ENCODE assay signal across 1 cellular context in the genomic region with DNA sequence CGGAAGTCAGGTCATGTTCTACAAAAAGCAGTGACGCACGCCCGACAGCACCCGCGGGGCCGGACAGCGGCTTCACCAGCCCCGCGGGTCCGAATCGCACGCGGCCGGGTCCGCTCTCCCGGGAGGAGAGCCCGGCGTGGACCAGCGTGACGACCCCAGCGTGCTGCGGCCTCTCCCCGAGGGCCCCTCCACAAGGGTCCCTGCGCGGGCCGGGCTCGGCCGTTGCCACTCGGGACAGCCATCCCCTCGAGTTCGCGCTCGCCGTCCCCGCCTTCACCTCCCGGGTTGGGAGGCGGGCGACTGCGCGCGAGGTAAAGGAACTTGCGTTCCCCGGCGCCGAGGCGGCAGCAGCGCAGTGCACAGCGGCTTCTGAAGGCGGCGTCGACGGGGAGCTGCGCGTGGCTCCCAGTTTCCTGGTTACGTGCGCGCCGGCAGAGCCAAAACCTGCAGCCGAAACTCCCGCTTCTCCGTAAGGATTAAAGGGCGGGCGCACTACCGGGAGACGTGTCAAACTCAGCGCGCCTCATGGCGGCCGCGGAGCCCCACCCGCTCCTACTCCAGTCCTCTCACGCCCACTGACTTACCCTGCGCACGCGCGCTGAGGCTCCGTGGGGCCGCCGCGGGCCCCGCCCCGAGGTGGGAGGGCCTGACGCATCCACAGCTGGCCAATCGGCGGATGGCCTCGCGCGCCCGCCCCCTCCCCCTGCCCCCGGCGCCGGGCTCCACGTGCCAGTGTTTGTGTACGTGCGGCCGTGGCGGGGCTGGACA.
TF ChIP-seq lines count a peak whose summit lies in the region.

No MANE protein-coding gene starts in this region.

TF ChIP-seq in HepG2, 621 proteins besides CTCF, POLR2A, EP300 and RAD21 (continued from another document and continues in another):
- TF ChIP-seq, protein P1, sequence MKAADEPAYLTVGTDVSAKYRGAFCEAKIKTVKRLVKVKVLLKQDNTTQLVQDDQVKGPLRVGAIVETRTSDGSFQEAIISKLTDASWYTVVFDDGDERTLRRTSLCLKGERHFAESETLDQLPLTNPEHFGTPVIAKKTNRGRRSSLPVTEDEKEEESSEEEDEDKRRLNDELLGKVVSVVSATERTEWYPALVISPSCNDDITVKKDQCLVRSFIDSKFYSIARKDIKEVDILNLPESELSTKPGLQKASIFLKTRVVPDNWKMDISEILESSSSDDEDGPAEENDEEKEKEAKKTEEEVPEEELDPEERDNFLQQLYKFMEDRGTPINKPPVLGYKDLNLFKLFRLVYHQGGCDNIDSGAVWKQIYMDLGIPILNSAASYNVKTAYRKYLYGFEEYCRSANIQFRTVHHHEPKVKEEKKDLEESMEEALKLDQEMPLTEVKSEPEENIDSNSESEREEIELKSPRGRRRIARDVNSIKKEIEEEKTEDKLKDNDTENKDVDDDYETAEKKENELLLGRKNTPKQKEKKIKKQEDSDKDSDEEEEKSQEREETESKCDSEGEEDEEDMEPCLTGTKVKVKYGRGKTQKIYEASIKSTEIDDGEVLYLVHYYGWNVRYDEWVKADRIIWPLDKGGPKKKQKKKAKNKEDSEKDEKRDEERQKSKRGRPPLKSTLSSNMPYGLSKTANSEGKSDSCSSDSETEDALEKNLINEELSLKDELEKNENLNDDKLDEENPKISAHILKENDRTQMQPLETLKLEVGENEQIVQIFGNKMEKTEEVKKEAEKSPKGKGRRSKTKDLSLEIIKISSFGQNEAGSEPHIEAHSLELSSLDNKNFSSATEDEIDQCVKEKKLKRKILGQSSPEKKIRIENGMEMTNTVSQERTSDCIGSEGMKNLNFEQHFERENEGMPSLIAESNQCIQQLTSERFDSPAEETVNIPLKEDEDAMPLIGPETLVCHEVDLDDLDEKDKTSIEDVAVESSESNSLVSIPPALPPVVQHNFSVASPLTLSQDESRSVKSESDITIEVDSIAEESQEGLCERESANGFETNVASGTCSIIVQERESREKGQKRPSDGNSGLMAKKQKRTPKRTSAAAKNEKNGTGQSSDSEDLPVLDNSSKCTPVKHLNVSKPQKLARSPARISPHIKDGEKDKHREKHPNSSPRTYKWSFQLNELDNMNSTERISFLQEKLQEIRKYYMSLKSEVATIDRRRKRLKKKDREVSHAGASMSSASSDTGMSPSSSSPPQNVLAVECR (CRISPR knock-in tag; IDR thresholded peaks at IDR 0.05; ENCODE audit: borderline replicate concordance) = peak; percentile 99; the same call in 1 of the 2 replicates
- peak; percentile 83 for TF ChIP-seq RBM39 (IDR thresholded peaks at IDR 0.05; ENCODE audit: low read depth, low read length, poor library complexity, severe bottlenecking)
- TF ChIP-seq ZNF562 (CRISPR knock-in tag; IDR thresholded peaks at IDR 0.05; ENCODE audit: borderline replicate concordance) = 0 out of 2 replicates have a peak, but pooled peaks have one; percentile 55
- TF ChIP-seq SMARCE1 (IDR thresholded peaks at IDR 0.05; ENCODE audit: borderline replicate concordance) = no peak
- TF ChIP-seq MED8 (CRISPR knock-in tag; IDR thresholded peaks at IDR 0.05; ENCODE audit: insufficient replicate concordance) = no peak
- TF ChIP-seq, protein P2, sequence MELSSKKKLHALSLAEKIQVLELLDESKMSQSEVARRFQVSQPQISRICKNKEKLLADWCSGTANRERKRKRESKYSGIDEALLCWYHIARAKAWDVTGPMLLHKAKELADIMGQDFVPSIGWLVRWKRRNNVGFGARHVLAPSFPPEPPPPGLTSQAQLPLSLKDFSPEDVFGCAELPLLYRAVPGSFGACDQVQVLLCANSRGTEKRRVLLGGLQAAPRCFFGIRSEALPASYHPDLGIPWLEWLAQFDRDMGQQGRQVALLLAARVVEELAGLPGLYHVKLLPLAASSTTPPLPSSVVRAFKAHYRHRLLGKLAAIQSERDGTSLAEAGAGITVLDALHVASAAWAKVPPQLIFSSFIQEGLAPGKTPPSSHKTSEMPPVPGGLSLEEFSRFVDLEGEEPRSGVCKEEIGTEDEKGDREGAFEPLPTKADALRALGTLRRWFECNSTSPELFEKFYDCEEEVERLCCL (CRISPR knock-in tag; IDR thresholded peaks at IDR 0.05; ENCODE audit: borderline replicate concordance) = peak; percentile 64; the same call in 1 of the 2 replicates
- TF ChIP-seq ZNF468 (CRISPR knock-in tag; IDR thresholded peaks at IDR 0.05) = peak; percentile 100
- peak; percentile 7; the same call in 1 of the 2 replicates for TF ChIP-seq POLR2AphosphoS5 (IDR thresholded peaks at IDR 0.05; ENCODE audit: low read depth, low read length)
- TF ChIP-seq JUN (CRISPR knock-in tag; IDR thresholded peaks at IDR 0.05) = no peak
- peak; percentile 82; the same call in 1 of the 2 replicates for TF ChIP-seq ZNF124 (CRISPR knock-in tag; IDR thresholded peaks at IDR 0.05)
- TF ChIP-seq WIZ (CRISPR knock-in tag; IDR thresholded peaks at IDR 0.05) = peak; percentile 86; the same call in 1 of the 2 replicates
- peak; percentile 82 for TF ChIP-seq KMT2A (CRISPR knock-in tag; IDR thresholded peaks at IDR 0.05)
- peak; percentile 70; the same call in 1 of the 2 replicates for TF ChIP-seq ZSCAN20 (CRISPR knock-in tag; IDR thresholded peaks at IDR 0.05; ENCODE audit: borderline replicate concordance)
- TF ChIP-seq ZNF644 (CRISPR knock-in tag; IDR thresholded peaks at IDR 0.05; ENCODE audit: low read depth) = no peak
- TF ChIP-seq, protein P3, sequence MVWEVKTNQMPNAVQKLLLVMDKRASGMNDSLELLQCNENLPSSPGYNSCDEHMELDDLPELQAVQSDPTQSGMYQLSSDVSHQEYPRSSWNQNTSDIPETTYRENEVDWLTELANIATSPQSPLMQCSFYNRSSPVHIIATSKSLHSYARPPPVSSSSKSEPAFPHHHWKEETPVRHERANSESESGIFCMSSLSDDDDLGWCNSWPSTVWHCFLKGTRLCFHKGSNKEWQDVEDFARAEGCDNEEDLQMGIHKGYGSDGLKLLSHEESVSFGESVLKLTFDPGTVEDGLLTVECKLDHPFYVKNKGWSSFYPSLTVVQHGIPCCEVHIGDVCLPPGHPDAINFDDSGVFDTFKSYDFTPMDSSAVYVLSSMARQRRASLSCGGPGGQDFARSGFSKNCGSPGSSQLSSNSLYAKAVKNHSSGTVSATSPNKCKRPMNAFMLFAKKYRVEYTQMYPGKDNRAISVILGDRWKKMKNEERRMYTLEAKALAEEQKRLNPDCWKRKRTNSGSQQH (CRISPR knock-in tag; IDR thresholded peaks at IDR 0.05; ENCODE audit: low read depth) = no peak; the same call in 1 of the 2 replicates
- peak; percentile 32; the same call in 1 of the 2 replicates for TF ChIP-seq BCL6 (CRISPR knock-in tag; IDR thresholded peaks at IDR 0.05)
- peak; percentile 98 for TF ChIP-seq YY1 (IDR thresholded peaks at IDR 0.05; ENCODE audit: insufficient read depth, insufficient replicate concordance, low read depth, low read length)
- TF ChIP-seq, protein P4, sequence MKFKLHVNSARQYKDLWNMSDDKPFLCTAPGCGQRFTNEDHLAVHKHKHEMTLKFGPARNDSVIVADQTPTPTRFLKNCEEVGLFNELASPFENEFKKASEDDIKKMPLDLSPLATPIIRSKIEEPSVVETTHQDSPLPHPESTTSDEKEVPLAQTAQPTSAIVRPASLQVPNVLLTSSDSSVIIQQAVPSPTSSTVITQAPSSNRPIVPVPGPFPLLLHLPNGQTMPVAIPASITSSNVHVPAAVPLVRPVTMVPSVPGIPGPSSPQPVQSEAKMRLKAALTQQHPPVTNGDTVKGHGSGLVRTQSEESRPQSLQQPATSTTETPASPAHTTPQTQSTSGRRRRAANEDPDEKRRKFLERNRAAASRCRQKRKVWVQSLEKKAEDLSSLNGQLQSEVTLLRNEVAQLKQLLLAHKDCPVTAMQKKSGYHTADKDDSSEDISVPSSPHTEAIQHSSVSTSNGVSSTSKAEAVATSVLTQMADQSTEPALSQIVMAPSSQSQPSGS (CRISPR knock-in tag; IDR thresholded peaks at IDR 0.05) = peak; percentile 57; the same call in 1 of the 2 replicates
- peak; percentile 86; the same call in 1 of the 2 replicates for TF ChIP-seq ZNF160 (CRISPR knock-in tag; IDR thresholded peaks at IDR 0.05)
- no peak for TF ChIP-seq NR3C1 (CRISPR knock-in tag; IDR thresholded peaks at IDR 0.05)
- TF ChIP-seq ATF1 (CRISPR knock-in tag; IDR thresholded peaks at IDR 0.05) = no peak
- peak; percentile 38 for TF ChIP-seq AHR (CRISPR knock-in tag; IDR thresholded peaks at IDR 0.05)
- TF ChIP-seq, protein P5, sequence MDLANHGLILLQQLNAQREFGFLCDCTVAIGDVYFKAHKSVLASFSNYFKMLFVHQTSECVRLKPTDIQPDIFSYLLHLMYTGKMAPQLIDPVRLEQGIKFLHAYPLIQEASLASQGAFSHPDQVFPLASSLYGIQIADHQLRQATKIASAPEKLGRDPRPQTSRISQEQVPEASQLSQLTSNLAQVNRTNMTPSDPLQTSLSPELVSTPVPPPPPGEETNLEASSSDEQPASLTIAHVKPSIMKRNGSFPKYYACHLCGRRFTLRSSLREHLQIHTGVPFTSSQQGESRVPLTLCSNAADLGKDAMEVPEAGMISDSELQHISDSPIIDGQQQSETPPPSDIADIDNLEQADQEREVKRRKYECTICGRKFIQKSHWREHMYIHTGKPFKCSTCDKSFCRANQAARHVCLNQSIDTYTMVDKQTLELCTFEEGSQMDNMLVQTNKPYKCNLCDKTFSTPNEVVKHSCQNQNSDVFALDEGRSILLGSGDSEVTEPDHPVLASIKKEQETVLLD (CRISPR knock-in tag; IDR thresholded peaks at IDR 0.05; ENCODE audit: low read depth) = peak; percentile 78
- TF ChIP-seq SAP130 (CRISPR knock-in tag; IDR thresholded peaks at IDR 0.05; ENCODE audit: low read depth) = peak; percentile 99
- peak; percentile 76; the same call in 1 of the 2 replicates for TF ChIP-seq ZNF768 (CRISPR knock-in tag; IDR thresholded peaks at IDR 0.05)
- TF ChIP-seq ZNF660 (CRISPR knock-in tag; IDR thresholded peaks at IDR 0.05; ENCODE audit: borderline replicate concordance, low read depth) = no peak
- TF ChIP-seq ZNF326 (CRISPR knock-in tag; IDR thresholded peaks at IDR 0.05; ENCODE audit: borderline replicate concordance) = 0 out of 2 replicates have a peak, but pooled peaks have one; percentile 31
- TF ChIP-seq, protein P6, sequence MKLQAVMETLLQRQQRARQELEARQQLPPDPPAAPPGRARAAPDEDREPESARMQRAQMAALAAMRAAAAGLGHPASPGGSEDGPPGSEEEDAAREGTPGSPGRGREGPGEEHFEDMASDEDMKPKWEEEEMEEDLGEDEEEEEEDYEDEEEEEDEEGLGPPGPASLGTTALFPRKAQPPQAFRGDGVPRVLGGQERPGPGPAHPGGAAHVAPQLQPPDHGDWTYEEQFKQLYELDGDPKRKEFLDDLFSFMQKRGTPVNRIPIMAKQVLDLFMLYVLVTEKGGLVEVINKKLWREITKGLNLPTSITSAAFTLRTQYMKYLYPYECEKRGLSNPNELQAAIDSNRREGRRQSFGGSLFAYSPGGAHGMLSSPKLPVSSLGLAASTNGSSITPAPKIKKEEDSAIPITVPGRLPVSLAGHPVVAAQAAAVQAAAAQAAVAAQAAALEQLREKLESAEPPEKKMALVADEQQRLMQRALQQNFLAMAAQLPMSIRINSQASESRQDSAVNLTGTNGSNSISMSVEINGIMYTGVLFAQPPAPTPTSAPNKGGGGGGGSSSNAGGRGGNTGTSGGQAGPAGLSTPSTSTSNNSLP (IDR thresholded peaks at IDR 0.05; ENCODE audit: low read depth, low read length) = no peak
- peak; percentile 96 for TF ChIP-seq ZMAT3 (CRISPR knock-in tag; conservative IDR thresholded peaks at IDR 0.05)
- TF ChIP-seq CHD2 (IDR thresholded peaks at IDR 0.05; ENCODE audit: low read depth, low read length) = no peak
- no peak for TF ChIP-seq NPAS2 (CRISPR knock-in tag; IDR thresholded peaks at IDR 0.05; ENCODE audit: borderline replicate concordance)
- peak; percentile 37; the same call in 1 of the 2 replicates for TF ChIP-seq DR1 (CRISPR knock-in tag; IDR thresholded peaks at IDR 0.05)
- TF ChIP-seq, protein P7, sequence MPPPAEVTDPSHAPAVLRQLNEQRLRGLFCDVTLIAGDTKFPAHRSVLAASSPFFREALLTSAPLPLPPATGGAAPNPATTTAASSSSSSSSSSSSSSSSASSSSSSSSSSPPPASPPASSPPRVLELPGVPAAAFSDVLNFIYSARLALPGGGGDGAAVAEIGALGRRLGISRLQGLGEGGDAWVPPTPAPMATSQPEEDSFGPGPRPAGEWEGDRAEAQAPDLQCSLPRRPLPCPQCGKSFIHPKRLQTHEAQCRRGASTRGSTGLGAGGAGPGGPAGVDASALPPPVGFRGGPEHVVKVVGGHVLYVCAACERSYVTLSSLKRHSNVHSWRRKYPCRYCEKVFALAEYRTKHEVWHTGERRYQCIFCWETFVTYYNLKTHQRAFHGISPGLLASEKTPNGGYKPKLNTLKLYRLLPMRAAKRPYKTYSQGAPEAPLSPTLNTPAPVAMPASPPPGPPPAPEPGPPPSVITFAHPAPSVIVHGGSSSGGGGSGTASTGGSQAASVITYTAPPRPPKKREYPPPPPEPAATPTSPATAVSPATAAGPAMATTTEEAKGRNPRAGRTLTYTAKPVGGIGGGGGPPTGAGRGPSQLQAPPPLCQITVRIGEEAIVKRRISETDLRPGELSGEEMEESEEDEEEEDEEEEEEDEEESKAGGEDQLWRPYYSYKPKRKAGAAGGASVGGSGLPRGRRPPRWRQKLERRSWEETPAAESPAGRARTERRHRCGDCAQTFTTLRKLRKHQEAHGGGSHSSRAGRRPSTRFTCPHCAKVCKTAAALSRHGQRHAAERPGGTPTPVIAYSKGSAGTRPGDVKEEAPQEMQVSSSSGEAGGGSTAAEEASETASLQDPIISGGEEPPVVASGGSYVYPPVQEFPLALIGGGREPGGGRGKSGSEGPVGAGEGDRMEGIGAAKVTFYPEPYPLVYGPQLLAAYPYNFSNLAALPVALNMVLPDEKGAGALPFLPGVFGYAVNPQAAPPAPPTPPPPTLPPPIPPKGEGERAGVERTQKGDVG (CRISPR knock-in tag; IDR thresholded peaks at IDR 0.05; ENCODE audit: borderline replicate concordance) = peak; percentile 78
- TF ChIP-seq XRCC5 (optimal IDR thresholded peaks at IDR 0.05; ENCODE audit: low read length) = peak; percentile 9
- TF ChIP-seq CBX5 (CRISPR knock-in tag; IDR thresholded peaks at IDR 0.05; ENCODE audit: borderline replicate concordance) = peak; percentile 33; the same call in 1 of the 2 replicates
- TF ChIP-seq, protein P8, sequence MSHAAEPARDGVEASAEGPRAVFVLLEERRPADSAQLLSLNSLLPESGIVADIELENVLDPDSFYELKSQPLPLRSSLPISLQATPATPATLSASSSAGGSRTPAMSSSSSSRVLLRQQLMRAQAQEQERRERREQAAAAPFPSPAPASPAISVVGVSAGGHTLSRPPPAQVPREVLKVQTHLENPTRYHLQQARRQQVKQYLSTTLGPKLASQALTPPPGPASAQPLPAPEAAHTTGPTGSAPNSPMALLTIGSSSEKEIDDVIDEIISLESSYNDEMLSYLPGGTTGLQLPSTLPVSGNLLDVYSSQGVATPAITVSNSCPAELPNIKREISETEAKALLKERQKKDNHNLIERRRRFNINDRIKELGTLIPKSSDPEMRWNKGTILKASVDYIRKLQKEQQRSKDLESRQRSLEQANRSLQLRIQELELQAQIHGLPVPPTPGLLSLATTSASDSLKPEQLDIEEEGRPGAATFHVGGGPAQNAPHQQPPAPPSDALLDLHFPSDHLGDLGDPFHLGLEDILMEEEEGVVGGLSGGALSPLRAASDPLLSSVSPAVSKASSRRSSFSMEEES (CRISPR knock-in tag; IDR thresholded peaks at IDR 0.05) = peak; percentile 69; the same call in 1 of the 2 replicates
- TF ChIP-seq ZNF883 (CRISPR knock-in tag; IDR thresholded peaks at IDR 0.05; ENCODE audit: not compliant biosample characterization) = peak; percentile 93
- peak; percentile 93; the same call in 1 of the 2 replicates for TF ChIP-seq ZNF83 (CRISPR knock-in tag; IDR thresholded peaks at IDR 0.05; ENCODE audit: borderline replicate concordance)
